Comparison of ENCODE assay signal across 8 cellular contexts in the genomic region with DNA sequence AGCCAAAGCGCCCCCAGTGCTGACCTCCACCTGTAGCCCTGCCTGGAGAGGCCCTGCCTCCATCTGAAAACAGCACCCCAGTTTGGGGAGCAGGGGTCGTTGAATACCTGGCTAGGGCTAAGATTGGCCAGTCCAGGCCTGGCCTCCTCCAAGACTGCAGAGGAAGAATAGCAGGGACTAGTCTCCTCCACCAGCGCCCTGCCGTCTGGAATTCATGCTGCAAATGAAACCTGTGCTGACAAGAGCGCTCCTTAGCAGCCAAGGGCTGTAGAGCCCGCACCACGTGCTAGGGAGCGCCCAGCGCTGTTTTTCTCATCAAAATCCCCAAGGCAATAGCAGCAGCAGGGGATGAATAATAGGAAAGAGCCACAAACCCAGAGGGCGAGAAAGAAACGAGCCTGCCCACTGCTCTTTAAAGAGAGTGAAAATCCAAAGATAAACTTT. TPM values are rescaled to one million over a fixed set of nuclear protein-coding genes. Genes with fewer than 3 reads are reported as not detected.
DNase-seq lines count a peak whose midpoint lies in the region; ATAC-seq and TF ChIP-seq lines count a peak whose summit lies in the region.

No MANE protein-coding gene starts in this region.

- peak overlapping the region; percentile 56 for H3K4me3 ChIP-seq in AG04449 (ENCODE audit: low read depth, low read length)
- H3K4me3 ChIP-seq in H7 (ENCODE audit: insufficient read depth, low read depth, low read length), result peak overlapping the region; percentile 42

- TF ChIP-seq CTCF in AG04449 (IDR thresholded peaks at IDR 0.05; ENCODE audit: insufficient read depth, low read length, missing control alignments) (no peak), omental fat pad (IDR thresholded peaks at IDR 0.05) (no peak)

- peak; percentile 57 for ATAC-seq in SK-N-SH treated with all-trans-retinoic acid at 6 μM for 48 hours
- peak; percentile 81 for ATAC-seq in omental fat pad (ENCODE audit: low FRiP score)
- no peak for ATAC-seq in GM19455 (IDR thresholded peaks at IDR 0.05; ENCODE audit: unreplicated experiment)
- ATAC-seq in GM19324 (IDR thresholded peaks at IDR 0.05; ENCODE audit: low FRiP score, unreplicated experiment), result no peak

- DNase-seq in AG04449 (ENCODE audit: low read depth, low spot score) (no peak), H7 (peak; percentile 82), fibroblast of peridontal ligament (ENCODE audit: extremely low read depth) (peak; percentile 35), omental fat pad (ENCODE audit: low spot score) (no peak)
- no peak for DNase-seq in central memory CD4-positive, alpha-beta T cell

- H3K36me3 ChIP-seq in H7 (replicated peaks; ENCODE audit: control insufficient read depth, insufficient read depth, low read length), result no peaks in the 10 kb centered on the region

- H3K27me3 ChIP-seq in H7 (ENCODE audit: control insufficient read depth, insufficient read depth, low read length), result peaks cover 97% of the 10 kb centered on the region

- CTCF ChIA-PET in AG04449 (lab: Yijun Ruan, JAX), result interaction anchor here (0.7 kb wide), 1 partner anchor 9 kb away, joined by 3 read pairs; no protein-coding TSS in a partner anchor

- POLR2A ChIA-PET in AG04449 (lab: Yijun Ruan, JAX), result no interaction called here

TF ChIP-seq in SK-N-SH treated with all-trans-retinoic acid at 6 μM for 48 hours, 23 proteins besides CTCF, POLR2A, EP300 and RAD21:
- TF ChIP-seq, protein P1, sequence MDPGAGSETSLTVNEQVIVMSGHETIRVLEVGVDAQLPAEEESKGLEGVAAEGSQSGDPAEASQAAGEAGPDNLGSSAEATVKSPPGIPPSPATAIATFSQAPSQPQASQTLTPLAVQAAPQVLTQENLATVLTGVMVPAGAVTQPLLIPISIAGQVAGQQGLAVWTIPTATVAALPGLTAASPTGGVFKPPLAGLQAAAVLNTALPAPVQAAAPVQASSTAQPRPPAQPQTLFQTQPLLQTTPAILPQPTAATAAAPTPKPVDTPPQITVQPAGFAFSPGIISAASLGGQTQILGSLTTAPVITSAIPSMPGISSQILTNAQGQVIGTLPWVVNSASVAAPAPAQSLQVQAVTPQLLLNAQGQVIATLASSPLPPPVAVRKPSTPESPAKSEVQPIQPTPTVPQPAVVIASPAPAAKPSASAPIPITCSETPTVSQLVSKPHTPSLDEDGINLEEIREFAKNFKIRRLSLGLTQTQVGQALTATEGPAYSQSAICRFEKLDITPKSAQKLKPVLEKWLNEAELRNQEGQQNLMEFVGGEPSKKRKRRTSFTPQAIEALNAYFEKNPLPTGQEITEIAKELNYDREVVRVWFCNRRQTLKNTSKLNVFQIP (CRISPR knock-in tag; IDR thresholded peaks at IDR 0.05; ENCODE audit: borderline replicate concordance, low read depth), result no peak
- TF ChIP-seq ZNF8 (CRISPR knock-in tag; IDR thresholded peaks at IDR 0.05), result no peak

RNA-seq across cellular contexts. Expression of a gene that starts 3.4 kb away (rescaled TPM):
- total RNA-seq in H7 (2014; rRNA removed; shearing (Covaris generic)), result 2.0 and 4.6 TPM in 2 replicates
- total RNA-seq in omental fat pad, result under 1 TPM in 2 of 4 donors, not detected in 2; 0.12 to 0.56 TPM

RNA-seq across cellular contexts. Expression of a gene that starts 37.5 kb away (rescaled TPM):
- total RNA-seq in H7 (2014; rRNA removed; shearing (Covaris generic)), result 13.4 and 15.6 TPM in 2 replicates
- 10 to 100 TPM; 27.3 to 87.5 (median 62.1) TPM for total RNA-seq in omental fat pad

Comparison
In these comparisons a context has a peak if more than half of its experiments do, and no peak if none do; other contexts are left out.
1. DNase-seq: peak in H7 (single experiment) and fibroblast of peridontal ligament (single experiment); none in AG04449 (single experiment), omental fat pad (single experiment) and central memory CD4-positive, alpha-beta T cell (single experiment).
2. ATAC-seq: peak in SK-N-SH treated with all-trans-retinoic acid at 6 μM for 48 hours (single experiment) and omental fat pad (single experiment); none in GM19455 (single experiment) and GM19324 (single experiment).